In genomic region chr12:57049890-57050289, GRCh38 we compare ENCODE assay signal across 2 cellular contexts.
TF ChIP-seq lines count a peak whose summit lies in the region.

MYO1A (minus strand) TSS chr12:57050129; CDS start chr12:57048323, 1,806 bp downstream.

TF ChIP-seq in A549, 52 proteins besides CTCF, POLR2A, EP300 and RAD21 (continued from another document):
- peak; percentile 91 for TF ChIP-seq REST (IDR thresholded peaks at IDR 0.05)
- no peak for TF ChIP-seq ZSCAN20 (CRISPR knock-in tag; IDR thresholded peaks at IDR 0.05)
- TF ChIP-seq EHMT2 (IDR thresholded peaks at IDR 0.05; ENCODE audit: low read depth), result 0 out of 2 replicates have a peak, but pooled peaks have one; percentile 26
- TF ChIP-seq CEBPB (IDR thresholded peaks at IDR 0.05), result no peak
- TF ChIP-seq SMC3 (IDR thresholded peaks at IDR 0.05), result no peak

TF ChIP-seq in HepG2, 621 proteins besides CTCF, POLR2A, EP300 and RAD21 (continued from another document and continues in another):
- TF ChIP-seq CEBPZ (IDR thresholded peaks at IDR 0.05; ENCODE audit: low read length), result no peak
- TF ChIP-seq ZNF280B (CRISPR knock-in tag; IDR thresholded peaks at IDR 0.05; ENCODE audit: borderline replicate concordance), result no peak
- no peak for TF ChIP-seq ZNF720 (CRISPR knock-in tag; IDR thresholded peaks at IDR 0.05)
- TF ChIP-seq THAP8 (CRISPR knock-in tag; IDR thresholded peaks at IDR 0.05; ENCODE audit: borderline replicate concordance), result no peak
- no peak for TF ChIP-seq TAF1 (CRISPR knock-in tag; IDR thresholded peaks at IDR 0.05)
- 0 out of 2 replicates have a peak, but pooled peaks have one; percentile 70 for TF ChIP-seq ZNF674 (CRISPR knock-in tag; IDR thresholded peaks at IDR 0.05; ENCODE audit: low read depth)
- no peak; the same call in 1 of the 2 replicates for TF ChIP-seq REPIN1 (CRISPR knock-in tag; IDR thresholded peaks at IDR 0.05; ENCODE audit: borderline replicate concordance, low read depth)
- TF ChIP-seq ZBTB2 (CRISPR knock-in tag; IDR thresholded peaks at IDR 0.05; ENCODE audit: low read depth), result no peak
- peak; percentile 87 for TF ChIP-seq HNF4A (CRISPR knock-in tag; IDR thresholded peaks at IDR 0.05)
- no peak for TF ChIP-seq SALL1 (CRISPR knock-in tag; IDR thresholded peaks at IDR 0.05)
- TF ChIP-seq ZNF281 (CRISPR knock-in tag; IDR thresholded peaks at IDR 0.05; ENCODE audit: borderline replicate concordance), result no peak
- TF ChIP-seq TIGD3 (CRISPR knock-in tag; IDR thresholded peaks at IDR 0.05; ENCODE audit: borderline replicate concordance), result no peak
- TF ChIP-seq GABPA (IDR thresholded peaks at IDR 0.05; ENCODE audit: low read depth, low read length), result no peak
- no peak for TF ChIP-seq GABPA (CRISPR knock-in tag; IDR thresholded peaks at IDR 0.05; ENCODE audit: low read depth)
- TF ChIP-seq FOXO4 (CRISPR knock-in tag; conservative IDR thresholded peaks at IDR 0.05), result 0 out of 2 replicates have a peak, but pooled peaks have one; percentile 58
- no peak for TF ChIP-seq ZEB1 (IDR thresholded peaks at IDR 0.05; ENCODE audit: insufficient replicate concordance, low read depth)
- no peak for TF ChIP-seq ZNF142 (CRISPR knock-in tag; IDR thresholded peaks at IDR 0.05)
- TF ChIP-seq ZNF780A (CRISPR knock-in tag; IDR thresholded peaks at IDR 0.05), result 0 out of 2 replicates have a peak, but pooled peaks have one; percentile 49
- no peak for TF ChIP-seq ZNF609 (CRISPR knock-in tag; IDR thresholded peaks at IDR 0.05; ENCODE audit: borderline replicate concordance)
- TF ChIP-seq ETV5 (CRISPR knock-in tag; IDR thresholded peaks at IDR 0.05; ENCODE audit: borderline replicate concordance), result no peak; the same call in 1 of the 2 replicates
- 0 out of 2 replicates have a peak, but pooled peaks have one; percentile 25 for TF ChIP-seq ZNF792 (CRISPR knock-in tag; IDR thresholded peaks at IDR 0.05)
- no peak for TF ChIP-seq CREB3 (CRISPR knock-in tag; IDR thresholded peaks at IDR 0.05)
- TF ChIP-seq SP4 (CRISPR knock-in tag; IDR thresholded peaks at IDR 0.05), result no peak
- TF ChIP-seq SP2 (CRISPR knock-in tag; IDR thresholded peaks at IDR 0.05), result no peak
